Comparison of ENCODE assay signal across 8 cellular contexts in the genomic region with DNA sequence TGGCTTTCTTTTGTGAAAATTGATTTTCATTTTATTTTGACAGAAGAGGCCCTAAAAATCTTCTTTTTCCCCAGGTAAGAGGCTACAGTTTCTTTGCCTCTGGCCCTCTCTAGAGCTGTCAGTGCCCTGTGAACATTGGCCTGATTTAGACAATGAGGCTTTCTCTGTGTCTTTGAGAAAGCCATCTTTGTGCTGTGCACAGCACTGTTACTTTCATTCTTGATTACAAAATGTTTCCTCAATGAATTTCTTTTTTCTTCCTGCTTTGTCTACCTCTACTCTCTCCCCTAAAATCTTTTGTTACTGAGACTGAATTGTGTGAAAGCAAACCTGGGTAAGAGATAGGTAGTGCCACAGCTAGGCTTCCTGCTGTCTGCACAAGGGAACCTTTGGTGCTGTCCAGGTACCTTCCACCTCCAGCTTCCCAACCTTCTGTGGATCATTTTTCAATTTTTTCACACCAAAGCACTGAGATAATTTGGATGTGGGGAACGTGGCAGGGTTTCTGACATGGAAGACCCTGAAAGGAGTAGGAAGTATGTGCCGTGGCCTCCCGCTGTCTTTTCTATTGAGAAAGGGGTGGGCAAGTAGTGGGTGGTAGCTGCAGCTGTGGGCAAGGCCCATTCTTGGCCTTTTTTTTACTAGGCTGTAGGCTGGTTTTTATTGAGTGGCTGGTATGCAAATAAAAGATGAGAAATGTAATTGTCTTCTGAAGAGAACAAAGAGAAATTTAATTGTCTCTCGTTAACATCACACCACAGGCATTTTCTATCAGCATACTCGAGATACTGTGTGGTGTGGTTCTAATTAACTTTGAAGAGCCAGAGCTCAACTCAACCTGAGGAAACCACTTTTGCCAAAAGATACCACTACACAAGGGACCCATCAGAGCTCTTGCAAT. TPM values are rescaled to one million over a fixed set of nuclear protein-coding genes. Genes with fewer than 3 reads are reported as not detected.
A peak's percentile ranks its signal among the peaks of the same experiment; 100 is the strongest.
DNase-seq lines count a peak whose midpoint lies in the region; ATAC-seq, FAIRE-seq and TF ChIP-seq lines count a peak whose summit lies in the region.

No MANE protein-coding gene starts in this region.

- no peak for TF ChIP-seq EP300 in esophagus muscularis mucosa (IDR thresholded peaks at IDR 0.05)

- CTCF ChIA-PET in HEK293T (lab: Yijun Ruan, JAX), result interaction anchor here (0.9 to 1.0 kb wide), 2 partner anchors 16 to 22 kb away, joined by 3 read pairs; no protein-coding TSS in a partner anchor

- POLR2A ChIA-PET in HEK293T (lab: Yijun Ruan, JAX), result no interaction called here

- TF ChIP-seq CTCF in esophagus muscularis mucosa (IDR thresholded peaks at IDR 0.05) (no peak), ascending aorta (IDR thresholded peaks at IDR 0.05) (no peak)

- intact Hi-C loops in esophagus muscularis mucosa (cut with DNase I), result no loop called here
- intact Hi-C loops in ascending aorta (cut with DNase I), result no loop called here

- no peak for TF ChIP-seq POLR2A in esophagus muscularis mucosa (IDR thresholded peaks at IDR 0.05; ENCODE audit: low read depth)

- H3K9me3 ChIP-seq in esophagus muscularis mucosa, result no peaks in the 10 kb centered on the region
- H3K9me3 ChIP-seq in small intestine (ENCODE audit: control insufficient read depth, low read depth), result no peaks in the 10 kb centered on the region
- H3K9me3 ChIP-seq in ascending aorta, result no peaks in the 10 kb centered on the region

- in situ Hi-C loops in SK-MEL-5 (cut with HindIII; ENCODE audit: low pct_unique_long_range_greater_than_20kb, low sequenced_read_pairs), result no loop called here

- no peaks in the 10 kb centered on the region for H3K27me3 ChIP-seq in esophagus muscularis mucosa
- no peaks in the 10 kb centered on the region for H3K27me3 ChIP-seq in small intestine (ENCODE audit: control insufficient read depth in 2 of 2, insufficient read depth in 2 of 2, low read length in 2 of 2)
- H3K27me3 ChIP-seq in ascending aorta, result no peaks in the 10 kb centered on the region

- DNase-seq in GM18507 (ENCODE audit: extremely low spot score, insufficient read length, low read depth), result no peak
- DNase-seq in SK-MEL-5 (ENCODE audit: low read depth, low spot score), result peak; percentile 58
- DNase-seq in esophagus muscularis mucosa (ENCODE audit: extremely low spot score), result no peak
- no peak for DNase-seq in small intestine
- DNase-seq in ascending aorta (ENCODE audit: low spot score in 2 of 2), result no peak
- no peak for DNase-seq in NOMO-1 (lab: John Stamatoyannopoulos, UW; ENCODE audit: unreplicated experiment in 2 of 2)
- DNase-seq in HEK293T (ENCODE audit: extremely low spot score), result no peak

- H3K4me1 ChIP-seq in esophagus muscularis mucosa (peaks cover 3 to 47% (median 34%) of the 10 kb centered on the region in 4 donors), small intestine (ENCODE audit: control insufficient read depth in 2 of 2, insufficient read depth in 1 of 2, low read depth in 1 of 2, low read length in 1 of 2) (peaks cover 5 to 18% of the 10 kb centered on the region in 2 donors), ascending aorta (peaks cover 6 to 14% of the 10 kb centered on the region in 2 donors)

- H3K4me3 ChIP-seq in esophagus muscularis mucosa (no peak overlapping the region), small intestine (ENCODE audit: low read depth in 1 of 2, low read length in 2 of 2) (no peak overlapping the region), ascending aorta (no peak overlapping the region)

- peak; percentile 18 for FAIRE-seq in GM18507 (lab: Jason Lieb, UNC)
- no peak for FAIRE-seq in small intestine (lab: Jason Lieb, UNC)

- H3K36me3 ChIP-seq in esophagus muscularis mucosa (no peaks in the 10 kb centered on the region), small intestine (ENCODE audit: control insufficient read depth in 2 of 2, insufficient read depth in 2 of 2, low read length in 2 of 2) (no peaks in the 10 kb centered on the region), ascending aorta (no peaks in the 10 kb centered on the region)

- H3K27ac ChIP-seq in esophagus muscularis mucosa (replicated peaks in 1 of 4) (peak overlapping the region in 3 of 4 donors; percentile 5 to 42 (median 6)), small intestine (ENCODE audit: low read depth in 1 of 2, low read length in 1 of 2) (peak overlapping the region; percentile 53 to 68), ascending aorta (peak overlapping the region in 1 of 2 donors; percentile 6)

- no peak for ATAC-seq in GM21515 (IDR thresholded peaks at IDR 0.05; ENCODE audit: unreplicated experiment)

- 80% methylated on average over 5 of the region's 5 CpGs for WGBS in esophagus muscularis mucosa
- 70 to 86% (median 74%) methylated on average over 5 of the region's 5 CpGs for WGBS in small intestine, 3 donors

TF ChIP-seq in HEK293T, 16 proteins besides CTCF, POLR2A, EP300 and RAD21:
- TF ChIP-seq ELF4 (IDR thresholded peaks at IDR 0.05), result no peak
- TF ChIP-seq SP1 (IDR thresholded peaks at IDR 0.05), result no peak
- no peak for TF ChIP-seq FOXA1 (IDR thresholded peaks at IDR 0.05)
- no peak for TF ChIP-seq FOXK2 (IDR thresholded peaks at IDR 0.05)
- TF ChIP-seq ARNT (IDR thresholded peaks at IDR 0.05), result no peak
- no peak for TF ChIP-seq TARDBP (IDR thresholded peaks at IDR 0.05)
- TF ChIP-seq ZNF384 (IDR thresholded peaks at IDR 0.05), result no peak
- no peak for TF ChIP-seq FOXM1 (IDR thresholded peaks at IDR 0.05; ENCODE audit: borderline replicate concordance)
- no peak for TF ChIP-seq L3MBTL2 (conservative IDR thresholded peaks at IDR 0.05)
- TF ChIP-seq, protein P1, sequence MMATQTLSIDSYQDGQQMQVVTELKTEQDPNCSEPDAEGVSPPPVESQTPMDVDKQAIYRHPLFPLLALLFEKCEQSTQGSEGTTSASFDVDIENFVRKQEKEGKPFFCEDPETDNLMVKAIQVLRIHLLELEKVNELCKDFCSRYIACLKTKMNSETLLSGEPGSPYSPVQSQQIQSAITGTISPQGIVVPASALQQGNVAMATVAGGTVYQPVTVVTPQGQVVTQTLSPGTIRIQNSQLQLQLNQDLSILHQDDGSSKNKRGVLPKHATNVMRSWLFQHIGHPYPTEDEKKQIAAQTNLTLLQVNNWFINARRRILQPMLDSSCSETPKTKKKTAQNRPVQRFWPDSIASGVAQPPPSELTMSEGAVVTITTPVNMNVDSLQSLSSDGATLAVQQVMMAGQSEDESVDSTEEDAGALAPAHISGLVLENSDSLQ (IDR thresholded peaks at IDR 0.05), result no peak
- no peak for TF ChIP-seq CTBP1 (IDR thresholded peaks at IDR 0.05; ENCODE audit: borderline replicate concordance)
TF ChIP-seq in HEK293T: peak in this region for 0.

RNA-seq across cellular contexts. Expression of gene RAB8B, which starts 21.0 kb away (rescaled TPM):
- total RNA-seq in SK-MEL-5 (2014; rRNA removed; shearing (Covaris generic)), result 26.2 and 28.6 TPM in 2 replicates
- polyA plus RNA-seq in SK-MEL-5 (2015; cell fraction: cytosol; rRNA removed), result 11.7 and 17.3 TPM in 2 replicates
- 13.3 and 18.6 TPM in 2 replicates for polyA plus RNA-seq in SK-MEL-5 (2015; cell fraction: nucleus; rRNA removed)
- total RNA-seq in esophagus muscularis mucosa (10 to 100 TPM; 18.7 to 41.0 (median 35.5) TPM), ascending aorta (25.1 TPM)
- 10 to 100 TPM in 2 of 3 donors, 1 to 10 TPM in 1; 9.8 to 14.5 (median 13.2) TPM for polyA plus RNA-seq in small intestine

RNA-seq across cellular contexts. Expression of gene RPS27L, which starts 53.1 kb away (rescaled TPM):
- total RNA-seq in SK-MEL-5 (2014; rRNA removed; shearing (Covaris generic)), result 362 and 373 TPM in 2 replicates
- polyA plus RNA-seq in SK-MEL-5 (2015; cell fraction: cytosol; rRNA removed), result 105 and 158 TPM in 2 replicates
- 53.0 and 86.8 TPM in 2 replicates for polyA plus RNA-seq in SK-MEL-5 (2015; cell fraction: nucleus; rRNA removed)
- total RNA-seq in esophagus muscularis mucosa, result 100 to 1,000 TPM; 120 to 220 (median 172) TPM
- polyA plus RNA-seq in small intestine, result 100 to 1,000 TPM; 146 to 612 (median 505) TPM
- 16.9 TPM for total RNA-seq in ascending aorta
